In genomic region chr9:70260606-70261005, GRCh38 we compare ENCODE assay signal across 9 cellular contexts. TPM values are rescaled to one million over a fixed set of nuclear protein-coding genes. Genes with fewer than 3 reads are reported as not detected.
DNase-seq lines count a peak whose midpoint lies in the region; ATAC-seq and TF ChIP-seq lines count a peak whose summit lies in the region.
"Had no signal": no experiment of that assay in that cellular context is flagged by ENCODE, and none has a peak within 500 bp of the region (broad histone marks: within the 10 kb centered on the region; RNA-seq: fewer than 3 reads in every experiment).

No MANE protein-coding gene starts in this region.

- H3K9me3 Mint-ChIP-seq in activated CD8-positive, alpha-beta T cell treated with anti-CD3 and anti-CD28 coated beads, Interleukin-2, amount 10 ng/mL, durations not matched to agents 7 days and 5 days (ENCODE audit: insufficient read depth), result no peaks in the 10 kb centered on the region
- no peaks in the 10 kb centered on the region for H3K9me3 Mint-ChIP-seq in naive B cell

- CTCF ChIA-PET in GM10248 (lab: Yijun Ruan, JAX), result interaction anchor here (0.9 to 1.1 kb wide), 3 partner anchors 9 to 147 kb away, joined by 3 read pairs; no protein-coding TSS in a partner anchor
- CTCF ChIA-PET in activated CD8-positive, alpha-beta T cell treated with anti-CD3 and anti-CD28 coated beads, Interleukin-2, amount 10 ng/mL, durations not matched to agents 7 days and 5 days (lab: Charles Lee), result no interaction called here

- no peak overlapping the region for H3K27ac Mint-ChIP-seq in activated CD8-positive, alpha-beta T cell treated with anti-CD3 and anti-CD28 coated beads, Interleukin-2, amount 10 ng/mL, durations not matched to agents 7 days and 5 days
- H3K27ac Mint-ChIP-seq in naive B cell, result peak overlapping the region in 5 of 6 donors; percentile 47 to 94 (median 70)

- TF ChIP-seq CTCF in GM10248 (IDR thresholded peaks at IDR 0.05; ENCODE audit: control extremely low read depth, extremely low read depth, low read depth, missing control alignments), result no peak

- POLR2A ChIA-PET in GM10248 (lab: Yijun Ruan, JAX), result no interaction called here
- POLR2A ChIA-PET in activated CD8-positive, alpha-beta T cell treated with anti-CD3 and anti-CD28 coated beads, Interleukin-2, amount 10 ng/mL, durations not matched to agents 7 days and 5 days (lab: Charles Lee), result no interaction called here

- DNase-seq in GM10248 (ENCODE audit: extremely low spot score), result peak; percentile 14
- DNase-seq in activated CD8-positive, alpha-beta T cell treated with anti-CD3 and anti-CD28 coated beads, Interleukin-2, amount 10 ng/mL, durations not matched to agents 7 days and 5 days, result no peak
- peak; percentile 16 for DNase-seq in naive B cell
- DNase-seq in HK-2 (ENCODE audit: unreplicated experiment), result no peak
- no peak for DNase-seq in DMS 273 (lab: John Stamatoyannopoulos, UW; ENCODE audit: unreplicated experiment)
- no peak for DNase-seq in NCI-H187 (lab: John Stamatoyannopoulos, UW)
- DNase-seq: NK-92 treated with Interleukin-12 subunit alpha and Interleukin-12 subunit beta, amount 100 ng/mL, for 24 hours had no signal

- H3K27me3 Mint-ChIP-seq in activated CD8-positive, alpha-beta T cell treated with anti-CD3 and anti-CD28 coated beads, Interleukin-2, amount 10 ng/mL, durations not matched to agents 7 days and 5 days (ENCODE audit: low read depth), result no peaks in the 10 kb centered on the region
- no peaks in the 10 kb centered on the region for H3K27me3 Mint-ChIP-seq in naive B cell

- peak overlapping the region; percentile 82 for H3K4me3 Mint-ChIP-seq in activated CD8-positive, alpha-beta T cell treated with anti-CD3 and anti-CD28 coated beads, Interleukin-2, amount 10 ng/mL, durations not matched to agents 7 days and 5 days
- peak overlapping the region; percentile 87 to 96 (median 92) for H3K4me3 Mint-ChIP-seq in naive B cell

- ATAC-seq in GM21723 (IDR thresholded peaks at IDR 0.05; ENCODE audit: unreplicated experiment) (peak; percentile 29), naive B cell (ENCODE audit: low read depth in 2 of 2) (peak; percentile 10 to 19), HG02840 (IDR thresholded peaks at IDR 0.05; ENCODE audit: low FRiP score, unreplicated experiment) (no peak)
- ATAC-seq in activated CD8-positive, alpha-beta T cell treated with anti-CD3 and anti-CD28 coated beads, Interleukin-2, amount 10 ng/mL, durations not matched to agents 7 days and 5 days, result no peak

- H3K36me3 Mint-ChIP-seq in activated CD8-positive, alpha-beta T cell treated with anti-CD3 and anti-CD28 coated beads, Interleukin-2, amount 10 ng/mL, durations not matched to agents 7 days and 5 days (ENCODE audit: low read depth), result peaks cover 45% of the 10 kb centered on the region
- peaks cover 8 to 23% of the 10 kb centered on the region in 2 donors for H3K36me3 Mint-ChIP-seq in naive B cell

- peaks cover 53% of the 10 kb centered on the region for H3K4me1 Mint-ChIP-seq in activated CD8-positive, alpha-beta T cell treated with anti-CD3 and anti-CD28 coated beads, Interleukin-2, amount 10 ng/mL, durations not matched to agents 7 days and 5 days (ENCODE audit: low read depth)
- peaks cover 45 to 55% (median 47%) of the 10 kb centered on the region in 3 donors for H3K4me1 Mint-ChIP-seq in naive B cell

RNA-seq across cellular contexts. Expression of gene SMC5, which starts 1.8 kb away (rescaled TPM):
- total RNA-seq in activated CD8-positive, alpha-beta T cell treated with anti-CD3 and anti-CD28 coated beads, Interleukin-2, amount 10 ng/mL, durations not matched to agents 7 days and 5 days, result 10 to 100 TPM; 36.9 to 44.7 TPM
- 10 to 100 TPM in 5 of 6 donors, 1 to 10 TPM in 1; 7.4 to 22.8 (median 15.8) TPM for polyA plus RNA-seq in naive B cell (ENCODE audit: low read depth in 6 of 6)

Comparison
In these comparisons a context has a peak if more than half of its experiments do, and no peak if none do; other contexts are left out.
1. DNase-seq: peak in GM10248 (single experiment) and naive B cell (single experiment); none in activated CD8-positive, alpha-beta T cell treated with anti-CD3 and anti-CD28 coated beads, Interleukin-2, amount 10 ng/mL, durations not matched to agents 7 days and 5 days (single experiment), HK-2 (single experiment), DMS 273 (single experiment) and NCI-H187 (0 of 2).
2. ATAC-seq: peak in GM21723 (single experiment) and naive B cell (2 of 2); none in activated CD8-positive, alpha-beta T cell treated with anti-CD3 and anti-CD28 coated beads, Interleukin-2, amount 10 ng/mL, durations not matched to agents 7 days and 5 days (single experiment) and HG02840 (single experiment).